9 cellular contexts compared by ENCODE assay signal in the genomic region with DNA sequence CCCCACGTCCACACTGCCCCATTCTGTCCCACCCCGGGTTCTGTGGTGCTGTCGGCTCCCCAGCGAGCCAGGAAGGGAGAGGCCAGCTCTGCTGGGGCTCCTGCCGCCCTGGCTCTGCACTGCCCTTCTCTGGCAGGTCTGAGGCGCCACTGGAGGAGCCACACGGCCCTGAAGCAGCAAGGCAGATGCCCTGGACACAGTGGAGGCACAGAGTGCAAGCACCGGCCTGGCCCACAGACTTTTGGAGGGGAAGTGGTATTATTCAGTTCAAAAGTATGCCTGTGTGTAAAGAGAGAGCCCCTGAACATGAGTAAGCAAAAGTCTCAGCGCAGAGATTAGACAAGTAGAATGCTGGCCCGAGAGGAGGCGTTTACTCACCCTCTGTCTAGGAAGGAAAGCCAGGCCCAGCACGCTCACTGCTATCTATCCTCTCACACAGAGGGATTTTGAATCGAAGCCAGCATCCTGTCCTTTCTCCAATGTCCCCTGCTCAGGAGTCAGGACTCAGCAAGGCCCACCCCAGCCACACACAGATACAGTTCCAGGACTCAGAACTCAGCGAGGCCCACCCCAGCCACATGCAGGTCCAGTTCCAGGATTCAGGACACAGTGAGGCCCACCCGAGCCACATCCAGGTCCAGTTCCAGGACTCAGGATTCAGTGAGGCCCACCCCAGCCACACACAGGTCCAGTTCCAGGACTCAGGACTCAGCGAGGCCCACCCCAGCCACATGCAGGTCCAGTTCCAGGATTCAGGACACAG.
A peak's percentile ranks its signal among the peaks of the same experiment; 100 is the strongest.
DNase-seq lines count a peak whose midpoint lies in the region; ATAC-seq, FAIRE-seq and TF ChIP-seq lines count a peak whose summit lies in the region.
"Had no signal": no experiment of that assay in that cellular context is flagged by ENCODE, and none has a peak within 500 bp of the region (broad histone marks: within the 10 kb centered on the region; RNA-seq: fewer than 3 reads in every experiment).

No MANE protein-coding gene starts in this region.

- no peak for ATAC-seq in GM21390 (IDR thresholded peaks at IDR 0.05; ENCODE audit: unreplicated experiment)

- TF ChIP-seq POLR2A in Peyer's patch (IDR thresholded peaks at IDR 0.05) (no peak), GM12891 (IDR thresholded peaks at IDR 0.05; ENCODE audit: low read depth, low read length) (no peak)

- H3K36me3 ChIP-seq in Peyer's patch = no peaks in the 10 kb centered on the region

- H3K27me3 ChIP-seq in Peyer's patch = no peaks in the 10 kb centered on the region

- no peaks in the 10 kb centered on the region for H3K9me3 ChIP-seq in Peyer's patch

- H3K27ac ChIP-seq in Peyer's patch = peak overlapping the region; percentile 13 to 77 (median 41)

- no peak for FAIRE-seq in GM12891 (lab: Jason Lieb, UNC)

- H3K4me1 ChIP-seq in Peyer's patch = peaks cover 0 to 43% (median 1%) of the 10 kb centered on the region in 4 donors

- DNase-seq in AG09319 (ENCODE audit: extremely low read depth, low read depth) (peak; percentile 91), Peyer's patch (no peak), epithelial cell of proximal tubule (ENCODE audit: low read depth) (no peak), non-pigmented ciliary epithelial cell (ENCODE audit: low read depth) (peak; percentile 95), GM12891 (ENCODE audit: insufficient read length, low spot score) (no peak), NCI-H82 treated with DMSO at 0.1 percent for 48 hours (lab: John Stamatoyannopoulos, UW; ENCODE audit: unreplicated experiment) (no peak)
- DNase-seq in stimulated activated CD8-positive, alpha-beta memory T cell treated with anti-CD3 and anti-CD28 coated beads, Interleukin-4, amount 100 ng/mL, for 48 hours = no peak
- DNase-seq: DMS153 had no signal

- peak; percentile 8 for TF ChIP-seq CTCF in AG09319 (IDR thresholded peaks at IDR 0.05; ENCODE audit: low read depth, low read length)
- TF ChIP-seq CTCF in Peyer's patch (IDR thresholded peaks at IDR 0.05) = no peak
- peak; percentile 23 for TF ChIP-seq CTCF in epithelial cell of proximal tubule (conservative IDR thresholded peaks at IDR 0.05; ENCODE audit: low read depth, low read length)

- H3K4me3 ChIP-seq in Peyer's patch = no peak overlapping the region
- no peak overlapping the region for H3K4me3 ChIP-seq in epithelial cell of proximal tubule (ENCODE audit: low read depth, low read length)

TF ChIP-seq in GM12891, 5 proteins besides CTCF, POLR2A, EP300 and RAD21:
- TF ChIP-seq TAF1 (IDR thresholded peaks at IDR 0.05; ENCODE audit: low read depth, low read length) = no peak
- TF ChIP-seq PAX5 (IDR thresholded peaks at IDR 0.05; ENCODE audit: insufficient read depth, low read length, severe bottlenecking) = no peak
- TF ChIP-seq POU2F2 (IDR thresholded peaks at IDR 0.05; ENCODE audit: low read depth, low read length) = no peak
- TF ChIP-seq SPI1 (IDR thresholded peaks at IDR 0.05; ENCODE audit: low read depth, low read length) = no peak

Comparison
In these comparisons a context has a peak if more than half of its experiments do, and no peak if none do; other contexts are left out.
1. DNase-seq: peak in AG09319 (single experiment) and non-pigmented ciliary epithelial cell (single experiment); none in Peyer's patch (0 of 3), epithelial cell of proximal tubule (single experiment), stimulated activated CD8-positive, alpha-beta memory T cell treated with anti-CD3 and anti-CD28 coated beads, Interleukin-4, amount 100 ng/mL, for 48 hours (single experiment), GM12891 (single experiment) and NCI-H82 treated with DMSO at 0.1 percent for 48 hours (single experiment).
2. CTCF ChIP-seq: peak in AG09319 (single experiment) and epithelial cell of proximal tubule (single experiment); none in Peyer's patch (0 of 6).